In the genomic region with DNA sequence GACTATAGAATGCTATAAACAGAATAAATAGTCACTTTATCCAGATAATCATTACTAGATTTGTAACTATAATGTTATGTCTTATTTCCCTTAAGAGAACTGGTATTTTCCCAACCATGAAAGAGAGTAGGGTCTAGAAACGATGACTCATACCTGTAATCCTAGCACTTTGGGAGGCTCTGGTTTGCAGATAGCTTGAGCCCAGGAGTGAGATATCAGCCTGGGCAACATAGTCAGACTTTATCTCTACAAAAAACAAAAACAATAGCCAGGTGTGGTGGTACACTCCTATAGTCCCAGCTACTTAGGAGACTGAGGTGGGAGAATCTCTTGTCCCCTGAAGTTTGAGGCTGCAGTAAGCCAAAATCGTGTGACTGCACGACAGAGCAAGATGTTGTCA, we compare ENCODE assay signal across 1 cellular context.
TF ChIP-seq lines count a peak whose summit lies in the region.

No MANE protein-coding gene starts in this region.

TF ChIP-seq in K562, 482 proteins besides CTCF, POLR2A, EP300 and RAD21 (continued from another document):
- TF ChIP-seq ATF3 (IDR thresholded peaks at IDR 0.05) (peak; percentile 94), ATF3 (CRISPR knock-in tag; conservative IDR thresholded peaks at IDR 0.05) (no peak), JUND (IDR thresholded peaks at IDR 0.05; ENCODE audit: borderline replicate concordance, low read depth, low read length) (peak; percentile 92), JUND (tag; IDR thresholded peaks at IDR 0.05; ENCODE audit: borderline replicate concordance, low read depth, low read length) (peak; percentile 93), TAL1 (IDR thresholded peaks at IDR 0.05) (peak; percentile 50; the same call in 1 of the 2 replicates), TRIM24 (IDR thresholded peaks at IDR 0.05) (peak; percentile 28 to 75; a peak in 3 of 4 replicates), ZNF695 (CRISPR knock-in tag; IDR thresholded peaks at IDR 0.05) (no peak), FOSL1 (tag; conservative IDR thresholded peaks at IDR 0.05) (peak; percentile 87), STAG1 (CRISPR knock-in tag; IDR thresholded peaks at IDR 0.05; ENCODE audit: borderline replicate concordance) (no peak), THRA (IDR thresholded peaks at IDR 0.05) (no peak), HDAC3 (IDR thresholded peaks at IDR 0.05; ENCODE audit: borderline replicate concordance, partially characterized antibody) (no peak), THRB (CRISPR knock-in tag; conservative IDR thresholded peaks at IDR 0.05) (no peak), SMARCA4 (IDR thresholded peaks at IDR 0.05) (peak; percentile 79), SOX6 (IDR thresholded peaks at IDR 0.05) (peak; percentile 95), C11orf30 (IDR thresholded peaks at IDR 0.05; ENCODE audit: low read depth) (peak; percentile 40; the same call in 1 of the 2 replicates), CTBP1 (IDR thresholded peaks at IDR 0.05; ENCODE audit: borderline replicate concordance) (peak; percentile 50; the same call in 1 of the 2 replicates), SMARCE1 (IDR thresholded peaks at IDR 0.05) (peak; percentile 75), GATAD2B (IDR thresholded peaks at IDR 0.05; ENCODE audit: borderline replicate concordance) (no peak), MTA1 (IDR thresholded peaks at IDR 0.05; ENCODE audit: borderline replicate concordance) (0 out of 2 replicates have a peak, but pooled peaks have one; percentile 52), KDM1A (IDR thresholded peaks at IDR 0.05) (peak; percentile 74 to 78), ZNF121 (CRISPR knock-in tag; conservative IDR thresholded peaks at IDR 0.05) (no peak)
